1 cellular context compared by ENCODE assay signal in genomic region chr3:143060906-143061305, GRCh38.
TF ChIP-seq lines count a peak whose summit lies in the region.

No MANE protein-coding gene starts in this region.

TF ChIP-seq in GM23338, 12 proteins besides CTCF, POLR2A, EP300 and RAD21 (continued from another document):
- TF ChIP-seq REST (IDR thresholded peaks at IDR 0.05; ENCODE audit: unreplicated experiment) (no peak), EZH2phosphoT487 (IDR thresholded peaks at IDR 0.05; ENCODE audit: unreplicated experiment) (no peak), ZNF331 (CRISPR knock-in tag; IDR thresholded peaks at IDR 0.05; ENCODE audit: low read depth) (no peak), EZH2 (IDR thresholded peaks at IDR 0.05; ENCODE audit: low read depth, unreplicated experiment) (no peak), NANOG (IDR thresholded peaks at IDR 0.05; ENCODE audit: borderline replicate concordance) (no peak)
